2 cellular contexts compared by ENCODE assay signal in the genomic region with DNA sequence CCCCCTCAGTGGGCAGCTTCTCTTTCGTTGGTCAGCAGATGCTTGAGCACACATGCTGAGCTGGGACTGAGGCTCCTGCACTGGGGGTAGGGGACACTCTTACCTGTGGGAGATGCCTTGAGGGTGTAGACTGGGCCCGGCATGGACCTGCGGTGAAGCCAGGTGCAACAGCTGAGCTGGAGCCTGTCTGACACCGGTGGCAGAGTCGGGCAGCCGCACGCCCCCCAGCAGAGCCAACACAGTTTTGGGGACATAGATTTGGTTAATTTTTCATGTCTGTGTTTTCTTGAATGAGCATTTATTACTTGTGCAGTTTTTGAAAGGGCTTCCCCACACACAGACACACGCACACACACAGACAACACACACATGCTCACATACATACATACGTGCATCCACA.
TF ChIP-seq lines count a peak whose summit lies in the region.

No MANE protein-coding gene starts in this region.

TF ChIP-seq in A549, 52 proteins besides CTCF, POLR2A, EP300 and RAD21:
- TF ChIP-seq SMC3 (IDR thresholded peaks at IDR 0.05) (no peak), ZNF302 (CRISPR knock-in tag; IDR thresholded peaks at IDR 0.05) (no peak), HEYL (CRISPR knock-in tag; IDR thresholded peaks at IDR 0.05) (no peak), NFE2L2 (conservative IDR thresholded peaks at IDR 0.05; ENCODE audit: low read length) (no peak), KDM5A (IDR thresholded peaks at IDR 0.05) (no peak), HOXA7 (CRISPR knock-in tag; IDR thresholded peaks at IDR 0.05) (no peak), RCOR1 (IDR thresholded peaks at IDR 0.05; ENCODE audit: low read depth, low read length) (no peak), PHF8 (IDR thresholded peaks at IDR 0.05; ENCODE audit: borderline replicate concordance, low read depth) (no peak), TFCP2L1 (CRISPR knock-in tag; IDR thresholded peaks at IDR 0.05) (no peak), JUNB (IDR thresholded peaks at IDR 0.05) (no peak), MYC (IDR thresholded peaks at IDR 0.05; ENCODE audit: borderline replicate concordance, low read length) (no peak), HOXB13 (CRISPR knock-in tag; IDR thresholded peaks at IDR 0.05; ENCODE audit: low read depth) (no peak)
- TF ChIP-seq, protein P1, sequence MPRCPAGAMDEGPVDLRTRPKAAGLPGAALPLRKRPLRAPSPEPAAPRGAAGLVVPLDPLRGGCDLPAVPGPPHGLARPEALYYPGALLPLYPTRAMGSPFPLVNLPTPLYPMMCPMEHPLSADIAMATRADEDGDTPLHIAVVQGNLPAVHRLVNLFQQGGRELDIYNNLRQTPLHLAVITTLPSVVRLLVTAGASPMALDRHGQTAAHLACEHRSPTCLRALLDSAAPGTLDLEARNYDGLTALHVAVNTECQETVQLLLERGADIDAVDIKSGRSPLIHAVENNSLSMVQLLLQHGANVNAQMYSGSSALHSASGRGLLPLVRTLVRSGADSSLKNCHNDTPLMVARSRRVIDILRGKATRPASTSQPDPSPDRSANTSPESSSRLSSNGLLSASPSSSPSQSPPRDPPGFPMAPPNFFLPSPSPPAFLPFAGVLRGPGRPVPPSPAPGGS (IDR thresholded peaks at IDR 0.05): no peak
TF ChIP-seq in A549: peak in this region for 0.

TF ChIP-seq in IMR-90, 13 proteins besides CTCF, POLR2A, EP300 and RAD21:
- TF ChIP-seq CHD1 (IDR thresholded peaks at IDR 0.05; ENCODE audit: low read depth, low read length) (no peak), BHLHE40 (IDR thresholded peaks at IDR 0.05; ENCODE audit: low read depth, low read length) (no peak), NFE2L2 (IDR thresholded peaks at IDR 0.05; ENCODE audit: low read depth, low read length) (no peak), RFX5 (IDR thresholded peaks at IDR 0.05; ENCODE audit: low read depth, low read length) (no peak), MXI1 (IDR thresholded peaks at IDR 0.05; ENCODE audit: borderline replicate concordance, low read depth, low read length) (no peak), SMC3 (IDR thresholded peaks at IDR 0.05; ENCODE audit: low read depth, low read length) (no peak), FOS (IDR thresholded peaks at IDR 0.05; ENCODE audit: low read depth, low read length) (no peak), CEBPB (IDR thresholded peaks at IDR 0.05; ENCODE audit: low read depth, low read length) (no peak), RCOR1 (IDR thresholded peaks at IDR 0.05; ENCODE audit: insufficient replicate concordance, low read length) (no peak)
TF ChIP-seq in IMR-90: peak in this region for 0.
